ENCODE assay signal across 29 cellular contexts in the genomic region with DNA sequence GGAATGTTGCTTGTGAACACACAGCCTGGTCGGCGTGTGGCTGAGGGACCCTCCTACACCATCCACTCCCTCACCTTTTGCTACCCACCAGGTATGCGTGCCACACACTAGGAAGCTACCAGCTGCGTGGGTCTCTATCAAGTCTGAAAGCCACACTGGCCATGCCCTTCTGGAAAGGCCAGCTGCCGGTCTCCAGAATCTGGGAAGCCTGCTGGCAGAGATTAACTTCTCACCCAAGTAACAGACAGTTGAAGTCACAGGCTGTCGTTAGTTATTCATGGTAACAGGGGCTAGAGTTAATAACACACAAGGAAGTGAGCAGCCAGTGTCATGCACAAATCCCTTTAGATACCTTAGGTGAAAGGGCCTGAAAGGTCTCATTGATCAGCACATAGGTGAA. TPM values are rescaled to one million over a fixed set of nuclear protein-coding genes. Genes with fewer than 3 reads are reported as not detected.
"Had no signal": no experiment of that assay in that cellular context is flagged by ENCODE, and none has a peak within 500 bp of the region (broad histone marks: within the 10 kb centered on the region; RNA-seq: fewer than 3 reads in every experiment).

No MANE protein-coding gene starts in this region.

- ATAC-seq: activated naive CD4-positive, alpha-beta T cell treated with anti-CD3 and anti-CD28 coated beads, Interleukin-2, amount 50 U/mL, for 72 hours; activated naive CD8-positive, alpha-beta T cell treated with anti-CD3 and anti-CD28 coated beads, Interleukin-2, amount 50 U/mL, for 24 hours; activated T-cell treated with anti-CD3 and anti-CD28 coated beads, Interleukin-2, amount 50 U/mL, for 4 hours; Panc1; Right ventricle myocardium inferior; T-cell had no signal

- H3K27me3 ChIP-seq: brain microvascular endothelial cell, cardiac muscle cell had no signal

- H3K4me3 ChIP-seq: cardiac muscle cell, SK-N-MC had no signal

- H3K27ac ChIP-seq: brain microvascular endothelial cell, cardiac muscle cell, SK-N-MC had no signal

- H3K36me3 ChIP-seq: brain microvascular endothelial cell, cardiac muscle cell had no signal

- DNase-seq: activated CD4-positive, alpha-beta memory T cell treated with anti-CD3 and anti-CD28 coated beads for 36 hours; activated CD4-positive, alpha-beta T cell treated with anti-CD3 and anti-CD28 coated beads, Interleukin-2, amount 10 ng/mL, durations not matched to agents 7 days and 5 days; activated CD4-positive, CD25-positive, alpha-beta regulatory T cell; activated CD8-positive, alpha-beta memory T cell treated with anti-CD3 and anti-CD28 coated beads for 24 hours; activated effector memory CD4-positive, alpha-beta T cell treated with anti-CD3 and anti-CD28 coated beads, Interleukin-2, amount 50 U/mL, for 16 hours; activated naive CD4-positive, alpha-beta T cell treated with Interleukin-2 at 50 U/mL for 16 hours; activated naive CD8-positive, alpha-beta T cell treated with anti-CD3 and anti-CD28 coated beads, Interleukin-2, amount 50 U/mL, for 24 hours; activated T-cell treated with anti-CD3 and anti-CD28 coated beads, Interleukin-2, amount 50 U/mL, for 4 hours; amniotic stem cell; brain microvascular endothelial cell; MM.1S; NCI-H1105; NCI-H1436; NCI-H1694 treated with DMSO at 0.1 percent for 48 hours; NCI-H2029 treated with DMSO at 0.1 percent for 48 hours; NCI-H345; NCI-H526; NCI-H774; NK-92 treated with Interleukin-12 subunit alpha and Interleukin-12 subunit beta, amount 100 ng/mL, for 24 hours; OCI-M1; RPMI8226; T-cell; T-helper 2 cell; T1000 had no signal

RNA-seq across cellular contexts. Expression of gene SUSD5, which starts 48.1 kb away (rescaled TPM):
- total RNA-seq: activated CD4-positive, alpha-beta memory T cell treated with anti-CD3 and anti-CD28 coated beads for 36 hours; activated CD4-positive, alpha-beta T cell treated with anti-CD3 and anti-CD28 coated beads, Interleukin-2, amount 10 ng/mL, durations not matched to agents 7 days and 5 days; activated naive CD4-positive, alpha-beta T cell treated with anti-CD3 and anti-CD28 coated beads, Interleukin-2, amount 50 U/mL, for 72 hours; activated T-cell treated with anti-CD3 and anti-CD28 coated beads, Interleukin-2, amount 50 U/mL, for 4 hours; T-cell had no signal
